17 cellular contexts compared by ENCODE assay signal in the genomic region with DNA sequence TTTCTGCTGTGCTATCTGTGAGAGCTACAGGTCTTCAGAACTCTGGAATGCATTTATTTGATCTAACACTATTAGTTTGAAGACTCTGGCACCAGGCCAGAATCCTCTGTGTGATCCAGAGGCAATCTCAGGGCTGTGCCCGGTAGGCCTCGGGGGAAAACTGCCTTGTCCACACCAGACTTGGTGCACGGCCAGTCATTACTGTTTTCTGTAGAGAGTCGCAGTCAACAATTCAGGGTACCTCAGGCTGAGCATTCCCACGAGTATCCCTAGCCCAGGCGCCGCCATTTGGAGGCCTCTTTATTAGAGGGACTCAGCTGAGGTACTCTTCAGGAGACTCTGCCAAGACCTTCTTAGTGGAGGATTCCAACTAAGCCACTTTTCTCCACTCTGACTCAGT.
DNase-seq lines count a peak whose midpoint lies in the region; ATAC-seq, FAIRE-seq and TF ChIP-seq lines count a peak whose summit lies in the region.
"Had no signal": no experiment of that assay in that cellular context is flagged by ENCODE, and none has a peak within 500 bp of the region (broad histone marks: within the 10 kb centered on the region; RNA-seq: fewer than 3 reads in every experiment).

No MANE protein-coding gene starts in this region.

- no peaks in the 10 kb centered on the region for H3K9me3 ChIP-seq in K562 (replicated peaks; ENCODE audit: control insufficient read depth, insufficient read depth, low read depth, low read length)
- H3K9me3 ChIP-seq: A549, colonic mucosa had no signal

- H3K79me2 ChIP-seq in K562 (ENCODE audit: control insufficient read depth, insufficient read depth, low read length) = no peaks in the 10 kb centered on the region

- WGBS in K562 (ENCODE audit: insufficient coverage, low coverage, missing lambda C conversion rate) = 5% methylated on average over 7 of the region's 7 CpGs

- H3K36me3 Mint-ChIP-seq in immature natural killer cell = no peaks in the 10 kb centered on the region
- H3K36me3 Mint-ChIP-seq: activated naive CD4-positive, alpha-beta T cell treated with anti-CD3 and anti-CD28 coated beads, Interleukin-2, amount 10 ng/mL, durations not matched to agents 7 days and 5 days; natural killer cell; T-cell had no signal

- TF ChIP-seq RAD21 in K562 (CRISPR knock-in tag; conservative IDR thresholded peaks at IDR 0.05 in 1 of 2, IDR thresholded peaks at IDR 0.05 in 1 of 2) = no peak

- DNase-seq in NCI-H2081 (lab: John Stamatoyannopoulos, UW) = peak; percentile 3 to 46
- no peak for DNase-seq in NCI-H2081 treated with DMSO at 0.1 percent for 48 hours (lab: John Stamatoyannopoulos, UW)
- peak; percentile 74 for DNase-seq in NCI-H146 (lab: John Stamatoyannopoulos, UW)
- DNase-seq in K562 (ENCODE audit: extremely low read depth in 1 of 4, low spot score in 3 of 4) = peak in 1 of 4 experiments; percentile 4
- DNase-seq in sciatic nerve (ENCODE audit: low spot score) = peak; percentile 59
- no peak for DNase-seq in C1 segment of cervical spinal cord (lab: John Stamatoyannopoulos, UW)
- no peak for DNase-seq in immature natural killer cell
- DNase-seq in effector CD8-positive, alpha-beta T cell (lab: John Stamatoyannopoulos, UW) = no peak
- DNase-seq: activated CD4-positive, alpha-beta T cell treated with anti-CD3 and anti-CD28 coated beads, Interleukin-2, amount 50 U/mL, for 48 hours; activated naive CD4-positive, alpha-beta T cell treated with anti-CD3 and anti-CD28 coated beads, Interleukin-2, amount 10 ng/mL, durations not matched to agents 7 days and 5 days; colonic mucosa; Kasumi-1; natural killer cell; small intestine; T-cell had no signal

- intact Hi-C loops in K562 (cut with micrococcal nuclease) = no loop called here
- intact Hi-C loops in sciatic nerve (cut with DNase I) = no loop called here

- no peak for ATAC-seq in K562
- no peak for ATAC-seq in sciatic nerve
- ATAC-seq: A549, natural killer cell, T-cell had no signal

- H3K27me3 Mint-ChIP-seq in immature natural killer cell (ENCODE audit: low read depth in 3 of 3) = peaks cover 0 to 3% (median 0%) of the 10 kb centered on the region in 3 donors
- H3K27me3 Mint-ChIP-seq: activated naive CD4-positive, alpha-beta T cell treated with anti-CD3 and anti-CD28 coated beads, Interleukin-2, amount 10 ng/mL, durations not matched to agents 7 days and 5 days; T-cell had no signal

- H3K36me3 ChIP-seq in K562 (ENCODE audit: control insufficient read depth, insufficient read depth, low read length) = no peaks in the 10 kb centered on the region
- H3K36me3 ChIP-seq: colonic mucosa had no signal

- H3K9ac ChIP-seq in K562 (ENCODE audit: insufficient read depth in 1 of 2, low read depth in 2 of 2, low read length in 2 of 2) = no peak overlapping the region

- no peaks in the 10 kb centered on the region for H3K9me1 ChIP-seq in K562 (ENCODE audit: control insufficient read depth, insufficient read depth, low read length)

- no peak overlapping the region for H3K4me2 ChIP-seq in K562 (ENCODE audit: insufficient read depth, low read length)
- H3K4me2 ChIP-seq: A549 had no signal

- no peak overlapping the region for H3K27ac ChIP-seq in K562 (ENCODE audit: extremely low read depth, low read depth, low read length)
- H3K27ac ChIP-seq: A549, colonic mucosa had no signal

- CTCF ChIA-PET in K562 (lab: Yijun Ruan, JAX; ENCODE audit: low intra/inter-chr PET ratio) = no interaction called here

- no TSS peak for BruUV-seq in K562 (replicated peaks; lab: Mats Ljungman, UMichigan)

- no peak for TF ChIP-seq POLR2A in K562 (conservative IDR thresholded peaks at IDR 0.05)

- no peaks in the 10 kb centered on the region for H3K4me1 Mint-ChIP-seq in immature natural killer cell
- H3K4me1 Mint-ChIP-seq: activated naive CD4-positive, alpha-beta T cell treated with anti-CD3 and anti-CD28 coated beads, Interleukin-2, amount 10 ng/mL, durations not matched to agents 7 days and 5 days; natural killer cell; T-cell had no signal

- TF ChIP-seq CTCF in K562 (IDR thresholded peaks at IDR 0.05 in 2 of 3, conservative IDR thresholded peaks at IDR 0.05 in 1 of 3; ENCODE audit: insufficient read depth in 2 of 3, low read depth in 1 of 3, low read length in 3 of 3) = no peak

- H3K4me1 ChIP-seq in K562 (replicated peaks in 1 of 2; ENCODE audit: control insufficient read depth in 2 of 2, insufficient read depth in 2 of 2, low read length in 2 of 2) = no peaks in the 10 kb centered on the region
- H3K4me1 ChIP-seq: A549, colonic mucosa had no signal

- POLR2A ChIA-PET in K562 (lab: Yijun Ruan, JAX) = no interaction called here

- peak overlapping the region; percentile 52; the same call in 1 of the 2 replicates for H2AFZ ChIP-seq in K562 (ENCODE audit: low read depth, low read length)

- FAIRE-seq in K562 (lab: Jason Lieb, UNC) = no peak
- FAIRE-seq: A549, keratinocyte, small intestine had no signal

- H4K20me1 ChIP-seq in K562 (replicated peaks; ENCODE audit: control insufficient read depth, insufficient read depth, low read length) = no peaks in the 10 kb centered on the region

- TF ChIP-seq EP300 in K562 (IDR thresholded peaks at IDR 0.05; ENCODE audit: low read length) = no peak

- peaks cover 5 to 28% (median 11%) of the 10 kb centered on the region in 6 donors for H3K9me3 Mint-ChIP-seq in immature natural killer cell

- in situ Hi-C loops in K562 (cut with MboI) = no loop called here

- no peak overlapping the region for H3K27ac Mint-ChIP-seq in immature natural killer cell
- H3K27ac Mint-ChIP-seq: activated naive CD4-positive, alpha-beta T cell treated with anti-CD3 and anti-CD28 coated beads, Interleukin-2, amount 10 ng/mL, durations not matched to agents 7 days and 5 days; natural killer cell; T-cell had no signal

- H3K27me3 ChIP-seq in K562 (ENCODE audit: control insufficient read depth in 2 of 2, insufficient read depth in 2 of 2, low read length in 2 of 2) = no peaks in the 10 kb centered on the region
- H3K27me3 ChIP-seq: colonic mucosa had no signal

- no peak overlapping the region for H3K4me3 ChIP-seq in K562
- H3K4me3 ChIP-seq: A549, colonic mucosa had no signal

- H3K4me3 Mint-ChIP-seq in immature natural killer cell = no peak overlapping the region
- H3K4me3 Mint-ChIP-seq: activated naive CD4-positive, alpha-beta T cell treated with anti-CD3 and anti-CD28 coated beads, Interleukin-2, amount 10 ng/mL, durations not matched to agents 7 days and 5 days; natural killer cell; T-cell had no signal

TF ChIP-seq in K562, 482 proteins besides CTCF, POLR2A, EP300 and RAD21:
- TF ChIP-seq, protein P1, sequence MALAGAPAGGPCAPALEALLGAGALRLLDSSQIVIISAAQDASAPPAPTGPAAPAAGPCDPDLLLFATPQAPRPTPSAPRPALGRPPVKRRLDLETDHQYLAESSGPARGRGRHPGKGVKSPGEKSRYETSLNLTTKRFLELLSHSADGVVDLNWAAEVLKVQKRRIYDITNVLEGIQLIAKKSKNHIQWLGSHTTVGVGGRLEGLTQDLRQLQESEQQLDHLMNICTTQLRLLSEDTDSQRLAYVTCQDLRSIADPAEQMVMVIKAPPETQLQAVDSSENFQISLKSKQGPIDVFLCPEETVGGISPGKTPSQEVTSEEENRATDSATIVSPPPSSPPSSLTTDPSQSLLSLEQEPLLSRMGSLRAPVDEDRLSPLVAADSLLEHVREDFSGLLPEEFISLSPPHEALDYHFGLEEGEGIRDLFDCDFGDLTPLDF (CRISPR knock-in tag; IDR thresholded peaks at IDR 0.05) = no peak
- no peak for TF ChIP-seq HDAC3 (IDR thresholded peaks at IDR 0.05; ENCODE audit: borderline replicate concordance, partially characterized antibody)
- TF ChIP-seq ZNF124 (CRISPR knock-in tag; IDR thresholded peaks at IDR 0.05) = no peak
- peak; percentile 79 for TF ChIP-seq NFIC (IDR thresholded peaks at IDR 0.05)
- no peak for TF ChIP-seq ZNF232 (CRISPR knock-in tag; IDR thresholded peaks at IDR 0.05)
- TF ChIP-seq, protein P2, sequence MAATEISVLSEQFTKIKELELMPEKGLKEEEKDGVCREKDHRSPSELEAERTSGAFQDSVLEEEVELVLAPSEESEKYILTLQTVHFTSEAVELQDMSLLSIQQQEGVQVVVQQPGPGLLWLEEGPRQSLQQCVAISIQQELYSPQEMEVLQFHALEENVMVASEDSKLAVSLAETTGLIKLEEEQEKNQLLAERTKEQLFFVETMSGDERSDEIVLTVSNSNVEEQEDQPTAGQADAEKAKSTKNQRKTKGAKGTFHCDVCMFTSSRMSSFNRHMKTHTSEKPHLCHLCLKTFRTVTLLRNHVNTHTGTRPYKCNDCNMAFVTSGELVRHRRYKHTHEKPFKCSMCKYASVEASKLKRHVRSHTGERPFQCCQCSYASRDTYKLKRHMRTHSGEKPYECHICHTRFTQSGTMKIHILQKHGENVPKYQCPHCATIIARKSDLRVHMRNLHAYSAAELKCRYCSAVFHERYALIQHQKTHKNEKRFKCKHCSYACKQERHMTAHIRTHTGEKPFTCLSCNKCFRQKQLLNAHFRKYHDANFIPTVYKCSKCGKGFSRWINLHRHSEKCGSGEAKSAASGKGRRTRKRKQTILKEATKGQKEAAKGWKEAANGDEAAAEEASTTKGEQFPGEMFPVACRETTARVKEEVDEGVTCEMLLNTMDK (IDR thresholded peaks at IDR 0.05; ENCODE audit: borderline replicate concordance, insufficient read depth, low read depth, low read length, poor library complexity, severe bottlenecking) = no peak
- no peak for TF ChIP-seq OTX1 (CRISPR knock-in tag; IDR thresholded peaks at IDR 0.05)
- TF ChIP-seq, protein P3, sequence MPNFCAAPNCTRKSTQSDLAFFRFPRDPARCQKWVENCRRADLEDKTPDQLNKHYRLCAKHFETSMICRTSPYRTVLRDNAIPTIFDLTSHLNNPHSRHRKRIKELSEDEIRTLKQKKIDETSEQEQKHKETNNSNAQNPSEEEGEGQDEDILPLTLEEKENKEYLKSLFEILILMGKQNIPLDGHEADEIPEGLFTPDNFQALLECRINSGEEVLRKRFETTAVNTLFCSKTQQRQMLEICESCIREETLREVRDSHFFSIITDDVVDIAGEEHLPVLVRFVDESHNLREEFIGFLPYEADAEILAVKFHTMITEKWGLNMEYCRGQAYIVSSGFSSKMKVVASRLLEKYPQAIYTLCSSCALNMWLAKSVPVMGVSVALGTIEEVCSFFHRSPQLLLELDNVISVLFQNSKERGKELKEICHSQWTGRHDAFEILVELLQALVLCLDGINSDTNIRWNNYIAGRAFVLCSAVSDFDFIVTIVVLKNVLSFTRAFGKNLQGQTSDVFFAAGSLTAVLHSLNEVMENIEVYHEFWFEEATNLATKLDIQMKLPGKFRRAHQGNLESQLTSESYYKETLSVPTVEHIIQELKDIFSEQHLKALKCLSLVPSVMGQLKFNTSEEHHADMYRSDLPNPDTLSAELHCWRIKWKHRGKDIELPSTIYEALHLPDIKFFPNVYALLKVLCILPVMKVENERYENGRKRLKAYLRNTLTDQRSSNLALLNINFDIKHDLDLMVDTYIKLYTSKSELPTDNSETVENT (CRISPR knock-in tag; IDR thresholded peaks at IDR 0.05) = no peak
- no peak for TF ChIP-seq ETS2 (tag; IDR thresholded peaks at IDR 0.05; ENCODE audit: borderline replicate concordance, poor library complexity, severe bottlenecking)

Comparison
In these comparisons a context has a peak if more than half of its experiments do, and no peak if none do; other contexts are left out.
1. DNase-seq: peak in NCI-H2081 (2 of 2), NCI-H146 (single experiment) and sciatic nerve (single experiment); none in NCI-H2081 treated with DMSO at 0.1 percent for 48 hours (single experiment), C1 segment of cervical spinal cord (0 of 14), immature natural killer cell (0 of 3) and effector CD8-positive, alpha-beta T cell (single experiment).